ENCODE assay signal across 25 cellular contexts in the genomic region with DNA sequence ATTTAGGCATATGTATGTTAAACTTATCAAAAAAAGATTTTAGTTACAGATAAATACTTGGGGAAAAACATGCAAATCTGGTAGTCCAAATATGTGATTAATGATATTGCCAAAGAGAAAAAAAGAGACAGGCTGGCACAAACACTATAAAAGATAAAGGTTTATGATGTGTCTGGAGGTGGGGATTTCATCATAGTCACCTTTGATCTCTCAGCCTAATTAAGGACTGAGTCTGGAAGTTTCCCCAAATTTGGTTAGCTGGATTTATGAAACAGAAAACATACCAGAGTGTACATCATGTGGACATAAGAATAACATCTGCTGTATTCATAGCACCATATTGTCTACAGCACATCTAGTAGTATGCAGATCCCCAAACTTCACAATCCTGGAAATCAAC.
"Had no signal": no experiment of that assay in that cellular context is flagged by ENCODE, and none has a peak within 500 bp of the region (broad histone marks: within the 10 kb centered on the region; RNA-seq: fewer than 3 reads in every experiment).

No MANE protein-coding gene starts in this region.

- H3K36me3 Mint-ChIP-seq: activated naive CD8-positive, alpha-beta T cell treated with anti-CD3 and anti-CD28 coated beads for 36 hours; naive thymus-derived CD4-positive, alpha-beta T cell; neural progenitor cell; stimulated activated memory B cell treated with anti-CD40 and anti-IgM and Interleukin-4, amounts not matched to agents 10 μg/mL and 1 μg/mL and 100 μg/mL, for 72 hours had no signal

- H3K27ac Mint-ChIP-seq: activated CD4-positive, alpha-beta T cell treated with anti-CD3 and anti-CD28 coated beads, Interleukin-2, amount 10 ng/mL, durations not matched to agents 24 days and 14 days; activated CD8-positive, alpha-beta T cell treated with anti-CD3 and anti-CD28 coated beads for 36 hours; activated naive CD8-positive, alpha-beta T cell treated with anti-CD3 and anti-CD28 coated beads for 36 hours; activated T-helper 17 cell treated with anti-CD3 and anti-CD28 coated beads, Interleukin-2, amount 50 U/mL, for 72 hours; endodermal cell; naive thymus-derived CD4-positive, alpha-beta T cell; neural progenitor cell; stimulated activated memory B cell treated with anti-CD40 and anti-IgM and Interleukin-4, amounts not matched to agents 10 μg/mL and 1 μg/mL and 100 μg/mL, for 72 hours; T-helper 1 cell treated with Interleukin-12 subunit alpha and Interleukin-12 subunit beta and Interleukin-4 antibody, amounts not matched to agents 30 μg/mL and 1 μg/mL, for 36 hours had no signal

- H2AFZ ChIP-seq: neural progenitor cell had no signal

- H3K27me3 ChIP-seq: neural progenitor cell, ovary, spleen, upper lobe of right lung had no signal

- ATAC-seq: activated CD8-positive, alpha-beta T cell treated with anti-CD3 and anti-CD28 coated beads for 36 hours; activated T-helper 17 cell treated with anti-CD3 and anti-CD28 coated beads, Interleukin-2, amount 50 U/mL, for 72 hours; left lung; naive thymus-derived CD4-positive, alpha-beta T cell; stimulated activated memory B cell treated with anti-CD40 and anti-IgM and Interleukin-4, amounts not matched to agents 10 μg/mL and 1 μg/mL and 100 μg/mL, for 72 hours; upper lobe of right lung had no signal

- H3K4me2 ChIP-seq: neural progenitor cell had no signal

- DNase-seq: activated CD4-positive, alpha-beta T cell treated with anti-CD3 and anti-CD28 coated beads, Interleukin-2, amount 10 ng/mL, durations not matched to agents 24 days and 14 days; activated CD8-positive, alpha-beta T cell treated with anti-CD3 and anti-CD28 coated beads for 36 hours; activated naive CD4-positive, alpha-beta T cell; activated naive CD8-positive, alpha-beta T cell treated with anti-CD3 and anti-CD28 coated beads for 36 hours; activated T-cell treated with anti-CD3 and anti-CD28 coated beads, Interleukin-2, amount 50 U/mL, for 1 hour; amniotic stem cell; dorsolateral prefrontal cortex; endodermal cell; foreskin keratinocyte; glutamatergic neuron; kidney; left lung; mesendoderm; naive thymus-derived CD4-positive, alpha-beta T cell; ovary; psoas muscle; spleen; stimulated activated CD4-positive, alpha-beta T cell treated with anti-CD3 and anti-CD28 coated beads, Interleukin-4, amount 100 ng/mL, for 4 hours; upper lobe of right lung had no signal

- H3K4me3 Mint-ChIP-seq: activated CD8-positive, alpha-beta T cell treated with anti-CD3 and anti-CD28 coated beads for 36 hours; activated naive CD8-positive, alpha-beta T cell treated with anti-CD3 and anti-CD28 coated beads for 36 hours; endodermal cell; neural progenitor cell had no signal

- H3K4me1 ChIP-seq: left lung, neural progenitor cell, psoas muscle, upper lobe of right lung had no signal

- H3K9me3 ChIP-seq: left lung, ovary, psoas muscle, spleen, upper lobe of right lung had no signal

- H3K27ac ChIP-seq: epithelial cell of prostate, foreskin keratinocyte, left lung, neural progenitor cell, ovary, psoas muscle, upper lobe of right lung had no signal

- H3K4me1 Mint-ChIP-seq: activated T-helper 17 cell treated with anti-CD3 and anti-CD28 coated beads, Interleukin-2, amount 50 U/mL, for 72 hours; endodermal cell; neural progenitor cell had no signal

- FAIRE-seq: colon, kidney had no signal

- H3K4me3 ChIP-seq: neural progenitor cell had no signal

- H3K36me3 ChIP-seq: left lung, neural progenitor cell, ovary, spleen, upper lobe of right lung had no signal

- H3K9ac ChIP-seq: neural progenitor cell had no signal

- H3K9me3 Mint-ChIP-seq: activated CD4-positive, alpha-beta T cell treated with anti-CD3 and anti-CD28 coated beads, Interleukin-2, amount 10 ng/mL, durations not matched to agents 24 days and 14 days; activated CD8-positive, alpha-beta T cell treated with anti-CD3 and anti-CD28 coated beads for 36 hours; activated naive CD8-positive, alpha-beta T cell treated with anti-CD3 and anti-CD28 coated beads for 36 hours; endodermal cell; naive thymus-derived CD4-positive, alpha-beta T cell; neural progenitor cell; stimulated activated memory B cell treated with anti-CD40 and anti-IgM and Interleukin-4, amounts not matched to agents 10 μg/mL and 1 μg/mL and 100 μg/mL, for 72 hours; T-helper 1 cell treated with Interleukin-12 subunit alpha and Interleukin-12 subunit beta and Interleukin-4 antibody, amounts not matched to agents 30 μg/mL and 1 μg/mL, for 36 hours had no signal
